Comparison of ENCODE assay signal across 8 cellular contexts in the genomic region with DNA sequence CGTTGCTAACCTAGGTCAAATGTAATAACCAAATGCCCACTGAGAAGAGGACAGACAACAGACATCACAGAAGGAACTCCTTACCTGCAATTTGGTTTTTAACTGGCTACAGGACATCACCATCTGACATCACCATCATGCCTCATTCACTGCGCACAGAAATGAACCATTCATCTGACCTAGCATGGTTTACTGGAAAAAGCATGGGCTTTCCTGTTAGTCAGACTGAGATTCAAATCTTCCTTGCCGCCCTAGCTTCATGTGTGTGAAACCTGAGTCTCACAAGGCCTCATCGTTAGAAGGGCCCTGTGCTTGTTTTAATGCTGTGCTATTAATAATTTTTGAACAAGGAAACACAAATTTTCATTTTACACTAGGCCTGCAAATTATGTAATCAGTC. TPM values are rescaled to one million over a fixed set of nuclear protein-coding genes. Genes with fewer than 3 reads are reported as not detected.
DNase-seq lines count a peak whose midpoint lies in the region; ATAC-seq and TF ChIP-seq lines count a peak whose summit lies in the region.

No MANE protein-coding gene starts in this region.

- peaks cover 1 to 8% (median 5%) of the 10 kb centered on the region in 3 donors for H3K36me3 Mint-ChIP-seq in CD8-positive, alpha-beta memory T cell

- peaks cover 3 to 6% of the 10 kb centered on the region in 2 donors for H3K27me3 Mint-ChIP-seq in CD8-positive, alpha-beta memory T cell

- WGBS in mammary epithelial cell (ENCODE audit: low coverage, missing lambda C conversion rate), result 79% methylated on average over 4 of the region's 4 CpGs
- WGBS in psoas muscle, 3 donors, result 76 to 91% (median 84%) methylated on average over 4 of the region's 4 CpGs

- H2AFZ ChIP-seq in OCI-LY3 (ENCODE audit: low read depth, low read length) (peak overlapping the region; percentile 75), mammary epithelial cell (ENCODE audit: low read depth, low read length) (peak overlapping the region; percentile 90)

- H3K36me3 ChIP-seq in CD8-positive, alpha-beta memory T cell (ENCODE audit: insufficient read depth, low read length), result no peaks in the 10 kb centered on the region
- H3K36me3 ChIP-seq in OCI-LY3 (replicated peaks; ENCODE audit: low read depth, low read length) (no peaks in the 10 kb centered on the region), mammary epithelial cell (ENCODE audit: insufficient read depth, low read length) (no peaks in the 10 kb centered on the region), psoas muscle (ENCODE audit: insufficient read depth in 1 of 2, low read depth in 1 of 2) (peaks cover 0 to 7% of the 10 kb centered on the region in 2 donors)

- H3K4me2 ChIP-seq in OCI-LY3 (ENCODE audit: low read length) (peak overlapping the region; percentile 87), mammary epithelial cell (ENCODE audit: insufficient read depth, low read depth, low read length) (no peak overlapping the region)

- no peak for DNase-seq in CD8-positive, alpha-beta memory T cell
- DNase-seq in mammary epithelial cell (peak; percentile 12), psoas muscle (no peak), NCI-H1436 treated with DMSO at 0.1 percent for 48 hours (lab: John Stamatoyannopoulos, UW) (no peak), NCI-H2196 treated with DMSO at 0.1 percent for 48 hours (lab: John Stamatoyannopoulos, UW; ENCODE audit: unreplicated experiment) (no peak), SK-N-DZ (ENCODE audit: low spot score) (no peak), NCI-H446 (lab: John Stamatoyannopoulos, UW) (no peak)

- peak overlapping the region; percentile 66; the same call in 1 of the 2 replicates for H3K9ac ChIP-seq in OCI-LY3 (ENCODE audit: low read length)
- no peak overlapping the region for H3K9ac ChIP-seq in mammary epithelial cell (ENCODE audit: insufficient read depth, low read length)

- H3K4me1 Mint-ChIP-seq in CD8-positive, alpha-beta memory T cell, result peaks cover 38 to 53% (median 51%) of the 10 kb centered on the region in 3 donors

- no peaks in the 10 kb centered on the region for H3K9me3 Mint-ChIP-seq in CD8-positive, alpha-beta memory T cell

- dilution Hi-C loops in mammary epithelial cell (cut with HindIII; ENCODE audit: low sequenced_read_pairs), result no loop called here

- in situ Hi-C loops in mammary epithelial cell (cut with MboI; ENCODE audit: low sequenced_read_pairs in 2 of 2), result loop anchor here in 1 of 2 donors (25.0 kb wide), 1 partner anchor 233 kb away; no protein-coding TSS in a partner anchor

- H3K27ac ChIP-seq in CD8-positive, alpha-beta memory T cell (ENCODE audit: low read depth, low read length), result no peak overlapping the region
- H3K27ac ChIP-seq in OCI-LY3 (ENCODE audit: low read length) (peak overlapping the region; percentile 27; the same call in 1 of the 2 replicates), mammary epithelial cell (ENCODE audit: insufficient read depth, low read depth, low read length) (no peak overlapping the region), psoas muscle (peak overlapping the region; percentile 90)

- no peaks in the 10 kb centered on the region for H3K27me3 ChIP-seq in CD8-positive, alpha-beta memory T cell (ENCODE audit: insufficient read depth, low read length, poor library complexity, severe bottlenecking)
- H3K27me3 ChIP-seq in OCI-LY3 (ENCODE audit: low read depth, low read length), result no peaks in the 10 kb centered on the region
- no peaks in the 10 kb centered on the region for H3K27me3 ChIP-seq in mammary epithelial cell (ENCODE audit: insufficient read depth, low read length)
- H3K27me3 ChIP-seq in psoas muscle (ENCODE audit: insufficient read depth in 3 of 3, low read length in 2 of 3), result no peaks in the 10 kb centered on the region

- ATAC-seq in psoas muscle, result no peak

- H4K20me1 ChIP-seq in OCI-LY3 (ENCODE audit: insufficient read depth, low read length) (no peaks in the 10 kb centered on the region), mammary epithelial cell (ENCODE audit: insufficient read depth, low read length) (no peaks in the 10 kb centered on the region)

- peak overlapping the region; percentile 64 to 100 (median 98) for H3K27ac Mint-ChIP-seq in CD8-positive, alpha-beta memory T cell

- H3K4me3 ChIP-seq in CD8-positive, alpha-beta memory T cell (ENCODE audit: low read length), result no peak overlapping the region
- H3K4me3 ChIP-seq in OCI-LY3 (ENCODE audit: low read length) (peak overlapping the region; percentile 93), mammary epithelial cell (replicated peaks in 1 of 3; ENCODE audit: insufficient read depth in 1 of 3, low read depth in 2 of 3, low read length in 3 of 3) (no peak overlapping the region), psoas muscle (no peak overlapping the region)

- POLR2A ChIA-PET in CD8-positive, alpha-beta memory T cell (lab: Charles Lee), result no interaction called here

- intact Hi-C loops in mammary epithelial cell (cut with micrococcal nuclease), result no loop called here
- intact Hi-C loops in psoas muscle (cut with DNase I), result no loop called here

- H3K79me2 ChIP-seq in OCI-LY3 (ENCODE audit: low read length), result no peaks in the 10 kb centered on the region
- peaks cover 31% of the 10 kb centered on the region for H3K79me2 ChIP-seq in mammary epithelial cell (ENCODE audit: insufficient read depth, low read length)

- H3K9me3 ChIP-seq in CD8-positive, alpha-beta memory T cell (ENCODE audit: low read length), result no peaks in the 10 kb centered on the region
- H3K9me3 ChIP-seq in OCI-LY3 (ENCODE audit: insufficient read depth, low read length), result no peaks in the 10 kb centered on the region
- no peaks in the 10 kb centered on the region for H3K9me3 ChIP-seq in mammary epithelial cell (replicated peaks; ENCODE audit: insufficient read depth, low read length)
- no peaks in the 10 kb centered on the region for H3K9me3 ChIP-seq in psoas muscle

- no TSS peak for BruUV-seq in mammary epithelial cell (replicated peaks; lab: Mats Ljungman, UMichigan)

- TF ChIP-seq CTCF in OCI-LY3 (IDR thresholded peaks at IDR 0.05; ENCODE audit: low read depth, low read length), result no peak
- no peak for TF ChIP-seq CTCF in mammary epithelial cell (conservative IDR thresholded peaks at IDR 0.05 in 1 of 2, IDR thresholded peaks at IDR 0.05 in 1 of 2; ENCODE audit: extremely low read depth in 1 of 2, insufficient read depth in 1 of 2, low read depth in 1 of 2, low read length in 2 of 2)
- TF ChIP-seq CTCF in psoas muscle (IDR thresholded peaks at IDR 0.05), result no peak

- H3K4me1 ChIP-seq in CD8-positive, alpha-beta memory T cell (ENCODE audit: insufficient read depth, low read length), result peaks cover 30% of the 10 kb centered on the region
- peaks cover 20% of the 10 kb centered on the region for H3K4me1 ChIP-seq in OCI-LY3 (ENCODE audit: low read length)
- peaks cover 3% of the 10 kb centered on the region for H3K4me1 ChIP-seq in mammary epithelial cell (ENCODE audit: insufficient read depth, low read length)
- H3K4me1 ChIP-seq in psoas muscle, result peaks cover 18% of the 10 kb centered on the region

- H3K4me3 Mint-ChIP-seq in CD8-positive, alpha-beta memory T cell, result peak overlapping the region; percentile 96 to 100 (median 98)

- CTCF ChIA-PET in CD8-positive, alpha-beta memory T cell (lab: Charles Lee), result interaction anchor here (1.0 to 2.3 kb wide), 3 partner anchors 10 to 20 kb away, joined by 3 to 7 read pairs (median 6); no protein-coding TSS in a partner anchor
- CTCF ChIA-PET in mammary epithelial cell (lab: Charles Lee; ENCODE audit: low non-redundant PET), result no interaction called here

RNA-seq across cellular contexts. Expression of a gene that starts 1.1 kb away (rescaled TPM):
- 10 to 100 TPM; 30.8 to 32.2 TPM for total RNA-seq in CD8-positive, alpha-beta memory T cell
- 20.3 TPM for polyA plus RNA-seq in CD8-positive, alpha-beta memory T cell
- total RNA-seq in mammary epithelial cell (10 to 100 TPM; 17.0 to 20.5 TPM), psoas muscle (10 to 100 TPM; 17.8 to 39.0 (median 28.4) TPM)
- polyA plus RNA-seq in mammary epithelial cell (7.7 TPM), psoas muscle (10 to 100 TPM; 17.3 to 22.3 (median 20.0) TPM)
- 4.7 TPM for polyA minus RNA-seq in mammary epithelial cell
- polyA plus RNA-seq in SK-N-DZ (2014; cell fraction: cytosol; rRNA removed), result 24.1 and 24.9 TPM in 2 replicates
- 20.5 and 21.3 TPM in 2 replicates for polyA plus RNA-seq in SK-N-DZ (2014; cell fraction: nucleus; rRNA removed)

RNA-seq across cellular contexts. Expression of a gene that starts 22.7 kb away (rescaled TPM):
- total RNA-seq in CD8-positive, alpha-beta memory T cell, result 10 to 100 TPM; 13.4 to 15.9 TPM
- polyA plus RNA-seq in CD8-positive, alpha-beta memory T cell, result 5.5 TPM
- total RNA-seq in mammary epithelial cell, result 10 to 100 TPM; 13.0 to 23.8 TPM
- 10.4 TPM for polyA plus RNA-seq in mammary epithelial cell
- 9.4 TPM for polyA minus RNA-seq in mammary epithelial cell
- 10 to 100 TPM; 11.9 to 28.4 (median 16.5) TPM for total RNA-seq in psoas muscle
- 10 to 100 TPM; 16.0 to 24.8 (median 18.0) TPM for polyA plus RNA-seq in psoas muscle
- 2.2 and 4.3 TPM in 2 replicates for polyA plus RNA-seq in SK-N-DZ (2014; cell fraction: cytosol; rRNA removed)
- polyA plus RNA-seq in SK-N-DZ (2014; cell fraction: nucleus; rRNA removed), result 2.4 and 6.0 TPM in 2 replicates

Comparison
In these comparisons a context has a peak if more than half of its experiments do, and no peak if none do; other contexts are left out.
1. H3K27ac ChIP-seq: peak in OCI-LY3 (single experiment) and psoas muscle (single experiment); none in CD8-positive, alpha-beta memory T cell (single experiment) and mammary epithelial cell (single experiment).